In genomic region chr19:9580728-9581127, GRCh38 we compare ENCODE assay signal across 1 cellular context.
TF ChIP-seq lines count a peak whose summit lies in the region.

No MANE protein-coding gene starts in this region.

TF ChIP-seq in GM23338, 12 proteins besides CTCF, POLR2A, EP300 and RAD21:
- TF ChIP-seq JUNB (IDR thresholded peaks at IDR 0.05; ENCODE audit: unreplicated experiment) (no peak), EZH2 (IDR thresholded peaks at IDR 0.05; ENCODE audit: low read depth, unreplicated experiment) (no peak), STAT1 (IDR thresholded peaks at IDR 0.05; ENCODE audit: unreplicated experiment) (no peak), EZH2phosphoT487 (IDR thresholded peaks at IDR 0.05; ENCODE audit: unreplicated experiment) (no peak), NANOG (IDR thresholded peaks at IDR 0.05; ENCODE audit: borderline replicate concordance) (no peak), CREB1 (CRISPR knock-in tag; IDR thresholded peaks at IDR 0.05; ENCODE audit: low read depth) (no peak), ZNF462 (CRISPR knock-in tag; IDR thresholded peaks at IDR 0.05) (no peak), ZNF114 (CRISPR knock-in tag; IDR thresholded peaks at IDR 0.05) (no peak), REST (IDR thresholded peaks at IDR 0.05; ENCODE audit: unreplicated experiment) (no peak), ZNF331 (CRISPR knock-in tag; IDR thresholded peaks at IDR 0.05; ENCODE audit: low read depth) (no peak), ETS1 (IDR thresholded peaks at IDR 0.05) (no peak)
